Comparison of ENCODE assay signal across 7 cellular contexts in the genomic region with DNA sequence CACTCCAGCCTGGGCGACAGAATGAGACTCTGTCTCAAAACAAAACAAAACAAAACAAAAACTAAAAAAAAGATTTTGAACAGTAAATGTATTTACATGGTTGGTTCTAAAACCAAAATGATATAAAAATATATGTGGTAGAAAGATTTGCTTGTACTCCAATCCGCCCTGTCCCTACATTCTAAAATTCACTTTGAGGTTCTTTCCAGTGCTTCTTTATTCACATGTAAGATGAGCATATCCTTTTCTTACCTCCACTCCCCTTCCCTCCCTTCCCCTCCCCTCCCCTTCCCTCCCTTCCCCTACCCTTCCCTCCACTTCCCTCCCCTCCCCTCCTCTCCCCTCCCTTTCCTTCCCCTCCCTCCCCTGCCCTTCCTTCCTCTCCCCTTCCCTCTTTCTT.
"Had no signal": no experiment of that assay in that cellular context is flagged by ENCODE, and none has a peak within 500 bp of the region (broad histone marks: within the 10 kb centered on the region; RNA-seq: fewer than 3 reads in every experiment).

No MANE protein-coding gene starts in this region.

- H2AFZ ChIP-seq: GM23248 had no signal

- H3K27ac Mint-ChIP-seq: H9, IgD-negative memory B cell had no signal

- H3K27me3 Mint-ChIP-seq: IgD-negative memory B cell had no signal

- H3K9me3 Mint-ChIP-seq: H9 had no signal

- H3K27ac ChIP-seq: GM23248 had no signal

- H3K4me3 Mint-ChIP-seq: H9, IgD-negative memory B cell had no signal

- H3K4me3 ChIP-seq: GM23248 had no signal

- DNase-seq: GM23248, GOT3, H9, HCEC 1CT, KBM-7 had no signal

- FAIRE-seq: HTR-8/SVneo had no signal

- H3K9ac ChIP-seq: GM23248 had no signal
